ENCODE assay signal across 8 cellular contexts in genomic region chr21:17818158-17819113, GRCh38. TPM values are rescaled to one million over a fixed set of nuclear protein-coding genes. Genes with fewer than 3 reads are reported as not detected.
DNase-seq lines count a peak whose midpoint lies in the region; ATAC-seq and TF ChIP-seq lines count a peak whose summit lies in the region.

No MANE protein-coding gene starts in this region.

- no peaks in the 10 kb centered on the region for H3K27me3 ChIP-seq in adrenal gland

- ATAC-seq in GM19372 (IDR thresholded peaks at IDR 0.05; ENCODE audit: low read depth, unreplicated experiment) (peak; percentile 17), HG03520 (IDR thresholded peaks at IDR 0.05; ENCODE audit: unreplicated experiment) (peak; percentile 5), SK-N-SH treated with all-trans-retinoic acid at 6 μM for 48 hours (peak; percentile 64)

- peak overlapping the region; percentile 62 to 94 (median 91) for H3K27ac ChIP-seq in adrenal gland

- DNase-seq in C1 segment of cervical spinal cord (lab: John Stamatoyannopoulos, UW) = peak in 8 of 14 donors; percentile 16 to 74 (median 50)
- DNase-seq in adrenal gland = peak; percentile 22 to 57 (median 48)
- DNase-seq in hypothalamus (lab: John Stamatoyannopoulos, UW) = peak in 33 of 51 donors; percentile 3 to 60 (median 34)
- DNase-seq in retina = peak; percentile 90
- no peak for DNase-seq in epidermal melanocyte (ENCODE audit: insufficient read length, low spot score)

- peak overlapping the region; percentile 74 to 90 (median 82) for H3K4me3 ChIP-seq in adrenal gland

- H3K9me3 ChIP-seq in adrenal gland (replicated peaks in 1 of 3) = no peaks in the 10 kb centered on the region

- intact Hi-C loops in adrenal gland (cut with DNase I) = no loop called here

- WGBS in adrenal gland, 4 donors = 1 to 5% (median 1%) methylated on average over 6 to 56 of the region's 56 CpGs

- no peak for TF ChIP-seq CTCF in adrenal gland (IDR thresholded peaks at IDR 0.05)

- peak in 1 of 2 donors; percentile 29 for TF ChIP-seq POLR2A in adrenal gland (IDR thresholded peaks at IDR 0.05)

- peaks cover 15 to 36% of the 10 kb centered on the region in 2 donors for H3K4me1 ChIP-seq in adrenal gland (replicated peaks in 1 of 2)

- H3K36me3 ChIP-seq in adrenal gland (replicated peaks in 1 of 2) = no peaks in the 10 kb centered on the region

TF ChIP-seq in SK-N-SH treated with all-trans-retinoic acid at 6 μM for 48 hours, 23 proteins besides CTCF, POLR2A, EP300 and RAD21:
- no peak for TF ChIP-seq PATZ1 (CRISPR knock-in tag; IDR thresholded peaks at IDR 0.05; ENCODE audit: borderline replicate concordance)
- no peak for TF ChIP-seq TCF4 (CRISPR knock-in tag; IDR thresholded peaks at IDR 0.05; ENCODE audit: borderline replicate concordance)
- TF ChIP-seq RARB (CRISPR knock-in tag; IDR thresholded peaks at IDR 0.05) = no peak
- TF ChIP-seq SNAI2 (CRISPR knock-in tag; IDR thresholded peaks at IDR 0.05) = no peak
- TF ChIP-seq, protein P1, sequence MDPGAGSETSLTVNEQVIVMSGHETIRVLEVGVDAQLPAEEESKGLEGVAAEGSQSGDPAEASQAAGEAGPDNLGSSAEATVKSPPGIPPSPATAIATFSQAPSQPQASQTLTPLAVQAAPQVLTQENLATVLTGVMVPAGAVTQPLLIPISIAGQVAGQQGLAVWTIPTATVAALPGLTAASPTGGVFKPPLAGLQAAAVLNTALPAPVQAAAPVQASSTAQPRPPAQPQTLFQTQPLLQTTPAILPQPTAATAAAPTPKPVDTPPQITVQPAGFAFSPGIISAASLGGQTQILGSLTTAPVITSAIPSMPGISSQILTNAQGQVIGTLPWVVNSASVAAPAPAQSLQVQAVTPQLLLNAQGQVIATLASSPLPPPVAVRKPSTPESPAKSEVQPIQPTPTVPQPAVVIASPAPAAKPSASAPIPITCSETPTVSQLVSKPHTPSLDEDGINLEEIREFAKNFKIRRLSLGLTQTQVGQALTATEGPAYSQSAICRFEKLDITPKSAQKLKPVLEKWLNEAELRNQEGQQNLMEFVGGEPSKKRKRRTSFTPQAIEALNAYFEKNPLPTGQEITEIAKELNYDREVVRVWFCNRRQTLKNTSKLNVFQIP (CRISPR knock-in tag; IDR thresholded peaks at IDR 0.05; ENCODE audit: borderline replicate concordance, low read depth) = no peak
- no peak for TF ChIP-seq ZNF70 (CRISPR knock-in tag; IDR thresholded peaks at IDR 0.05)
- no peak for TF ChIP-seq ESRRG (CRISPR knock-in tag; IDR thresholded peaks at IDR 0.05)
- TF ChIP-seq OSR1 (CRISPR knock-in tag; IDR thresholded peaks at IDR 0.05) = no peak
- TF ChIP-seq, protein P2, sequence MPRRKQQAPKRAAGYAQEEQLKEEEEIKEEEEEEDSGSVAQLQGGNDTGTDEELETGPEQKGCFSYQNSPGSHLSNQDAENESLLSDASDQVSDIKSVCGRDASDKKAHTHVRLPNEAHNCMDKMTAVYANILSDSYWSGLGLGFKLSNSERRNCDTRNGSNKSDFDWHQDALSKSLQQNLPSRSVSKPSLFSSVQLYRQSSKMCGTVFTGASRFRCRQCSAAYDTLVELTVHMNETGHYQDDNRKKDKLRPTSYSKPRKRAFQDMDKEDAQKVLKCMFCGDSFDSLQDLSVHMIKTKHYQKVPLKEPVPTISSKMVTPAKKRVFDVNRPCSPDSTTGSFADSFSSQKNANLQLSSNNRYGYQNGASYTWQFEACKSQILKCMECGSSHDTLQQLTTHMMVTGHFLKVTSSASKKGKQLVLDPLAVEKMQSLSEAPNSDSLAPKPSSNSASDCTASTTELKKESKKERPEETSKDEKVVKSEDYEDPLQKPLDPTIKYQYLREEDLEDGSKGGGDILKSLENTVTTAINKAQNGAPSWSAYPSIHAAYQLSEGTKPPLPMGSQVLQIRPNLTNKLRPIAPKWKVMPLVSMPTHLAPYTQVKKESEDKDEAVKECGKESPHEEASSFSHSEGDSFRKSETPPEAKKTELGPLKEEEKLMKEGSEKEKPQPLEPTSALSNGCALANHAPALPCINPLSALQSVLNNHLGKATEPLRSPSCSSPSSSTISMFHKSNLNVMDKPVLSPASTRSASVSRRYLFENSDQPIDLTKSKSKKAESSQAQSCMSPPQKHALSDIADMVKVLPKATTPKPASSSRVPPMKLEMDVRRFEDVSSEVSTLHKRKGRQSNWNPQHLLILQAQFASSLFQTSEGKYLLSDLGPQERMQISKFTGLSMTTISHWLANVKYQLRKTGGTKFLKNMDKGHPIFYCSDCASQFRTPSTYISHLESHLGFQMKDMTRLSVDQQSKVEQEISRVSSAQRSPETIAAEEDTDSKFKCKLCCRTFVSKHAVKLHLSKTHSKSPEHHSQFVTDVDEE (CRISPR knock-in tag; IDR thresholded peaks at IDR 0.05) = no peak
- TF ChIP-seq, protein P3, sequence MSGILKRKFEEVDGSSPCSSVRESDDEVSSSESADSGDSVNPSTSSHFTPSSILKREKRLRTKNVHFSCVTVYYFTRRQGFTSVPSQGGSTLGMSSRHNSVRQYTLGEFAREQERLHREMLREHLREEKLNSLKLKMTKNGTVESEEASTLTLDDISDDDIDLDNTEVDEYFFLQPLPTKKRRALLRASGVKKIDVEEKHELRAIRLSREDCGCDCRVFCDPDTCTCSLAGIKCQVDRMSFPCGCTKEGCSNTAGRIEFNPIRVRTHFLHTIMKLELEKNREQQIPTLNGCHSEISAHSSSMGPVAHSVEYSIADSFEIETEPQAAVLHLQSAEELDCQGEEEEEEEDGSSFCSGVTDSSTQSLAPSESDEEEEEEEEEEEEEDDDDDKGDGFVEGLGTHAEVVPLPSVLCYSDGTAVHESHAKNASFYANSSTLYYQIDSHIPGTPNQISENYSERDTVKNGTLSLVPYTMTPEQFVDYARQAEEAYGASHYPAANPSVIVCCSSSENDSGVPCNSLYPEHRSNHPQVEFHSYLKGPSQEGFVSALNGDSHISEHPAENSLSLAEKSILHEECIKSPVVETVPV (CRISPR knock-in tag; IDR thresholded peaks at IDR 0.05) = no peak
- TF ChIP-seq ZC3H10 (CRISPR knock-in tag; IDR thresholded peaks at IDR 0.05) = no peak
- no peak for TF ChIP-seq BACH2 (CRISPR knock-in tag; IDR thresholded peaks at IDR 0.05; ENCODE audit: borderline replicate concordance)
- no peak for TF ChIP-seq CREB5 (CRISPR knock-in tag; IDR thresholded peaks at IDR 0.05; ENCODE audit: low read depth)
- TF ChIP-seq TOX (CRISPR knock-in tag; IDR thresholded peaks at IDR 0.05; ENCODE audit: borderline replicate concordance) = no peak
- no peak for TF ChIP-seq ZFP30 (CRISPR knock-in tag; IDR thresholded peaks at IDR 0.05)
- no peak for TF ChIP-seq ZFP3 (CRISPR knock-in tag; IDR thresholded peaks at IDR 0.05)

RNA-seq across cellular contexts. Expression of gene C21orf91, which starts 0.7 kb away (rescaled TPM):
- 10 to 100 TPM in 4 of 8 donors, 1 to 10 TPM in 4; 1.9 to 19.1 (median 10.3) TPM for total RNA-seq in adrenal gland
- 10 to 100 TPM in 1 of 3 donors, 1 to 10 TPM in 2; 2.4 to 13.7 (median 2.5) TPM for polyA plus RNA-seq in adrenal gland

Comparison
In these comparisons a context has a peak if more than half of its experiments do, and no peak if none do; other contexts are left out.
1. ATAC-seq: peak in every context shown above with its lines; median percentile 64 in SK-N-SH treated with all-trans-retinoic acid at 6 μM for 48 hours; 17 in GM19372; 5 in HG03520.